In the genomic region with DNA sequence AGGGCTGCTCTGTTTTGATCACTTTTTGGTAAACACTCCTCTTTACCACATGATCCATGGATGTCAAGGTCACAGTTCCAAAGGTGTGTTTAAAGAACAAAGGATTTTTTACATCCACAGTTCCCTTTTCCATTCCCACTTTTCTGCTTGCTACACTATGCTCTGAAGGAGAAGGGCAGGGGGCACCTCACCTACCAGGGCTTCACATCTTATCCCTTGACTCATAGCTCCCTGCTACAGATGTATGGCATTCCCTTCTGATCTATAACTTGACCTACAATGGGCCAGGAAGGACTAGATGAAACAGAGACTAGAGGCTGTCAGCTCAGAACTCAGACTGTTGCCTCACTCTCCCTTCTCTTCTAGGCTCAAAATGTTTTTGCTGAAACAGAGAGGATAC, we compare ENCODE assay signal across 1 cellular context.
TF ChIP-seq lines count a peak whose summit lies in the region.

No MANE protein-coding gene starts in this region.

TF ChIP-seq in IMR-90, 13 proteins besides CTCF, POLR2A, EP300 and RAD21 (continued from another document):
- TF ChIP-seq NFE2L2 (IDR thresholded peaks at IDR 0.05; ENCODE audit: low read depth, low read length) (no peak), BHLHE40 (IDR thresholded peaks at IDR 0.05; ENCODE audit: low read depth, low read length) (no peak), CEBPB (IDR thresholded peaks at IDR 0.05; ENCODE audit: low read depth, low read length) (no peak), RFX5 (IDR thresholded peaks at IDR 0.05; ENCODE audit: low read depth, low read length) (no peak), FOS (IDR thresholded peaks at IDR 0.05; ENCODE audit: low read depth, low read length) (no peak), SMC3 (IDR thresholded peaks at IDR 0.05; ENCODE audit: low read depth, low read length) (no peak), MAZ (IDR thresholded peaks at IDR 0.05; ENCODE audit: borderline replicate concordance, low read depth, low read length) (no peak), RCOR1 (IDR thresholded peaks at IDR 0.05; ENCODE audit: insufficient replicate concordance, low read length) (no peak), MAFK (IDR thresholded peaks at IDR 0.05; ENCODE audit: low read depth, low read length) (no peak)
- TF ChIP-seq, protein P1, sequence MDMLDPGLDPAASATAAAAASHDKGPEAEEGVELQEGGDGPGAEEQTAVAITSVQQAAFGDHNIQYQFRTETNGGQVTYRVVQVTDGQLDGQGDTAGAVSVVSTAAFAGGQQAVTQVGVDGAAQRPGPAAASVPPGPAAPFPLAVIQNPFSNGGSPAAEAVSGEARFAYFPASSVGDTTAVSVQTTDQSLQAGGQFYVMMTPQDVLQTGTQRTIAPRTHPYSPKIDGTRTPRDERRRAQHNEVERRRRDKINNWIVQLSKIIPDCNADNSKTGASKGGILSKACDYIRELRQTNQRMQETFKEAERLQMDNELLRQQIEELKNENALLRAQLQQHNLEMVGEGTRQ (IDR thresholded peaks at IDR 0.05; ENCODE audit: low read depth, low read length) = no peak
- TF ChIP-seq, protein P2, sequence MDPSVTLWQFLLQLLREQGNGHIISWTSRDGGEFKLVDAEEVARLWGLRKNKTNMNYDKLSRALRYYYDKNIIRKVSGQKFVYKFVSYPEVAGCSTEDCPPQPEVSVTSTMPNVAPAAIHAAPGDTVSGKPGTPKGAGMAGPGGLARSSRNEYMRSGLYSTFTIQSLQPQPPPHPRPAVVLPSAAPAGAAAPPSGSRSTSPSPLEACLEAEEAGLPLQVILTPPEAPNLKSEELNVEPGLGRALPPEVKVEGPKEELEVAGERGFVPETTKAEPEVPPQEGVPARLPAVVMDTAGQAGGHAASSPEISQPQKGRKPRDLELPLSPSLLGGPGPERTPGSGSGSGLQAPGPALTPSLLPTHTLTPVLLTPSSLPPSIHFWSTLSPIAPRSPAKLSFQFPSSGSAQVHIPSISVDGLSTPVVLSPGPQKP (IDR thresholded peaks at IDR 0.05; ENCODE audit: borderline replicate concordance, low read depth, low read length) = no peak
